ENCODE assay signal across 18 cellular contexts in genomic region chr2:109148991-109149645, GRCh38. TPM values are rescaled to one million over a fixed set of nuclear protein-coding genes. Genes with fewer than 3 reads are reported as not detected.
A peak's percentile ranks its signal among the peaks of the same experiment; 100 is the strongest.
DNase-seq lines count a peak whose midpoint lies in the region; ATAC-seq, FAIRE-seq and TF ChIP-seq lines count a peak whose summit lies in the region.
"Had no signal": no experiment of that assay in that cellular context is flagged by ENCODE, and none has a peak within 500 bp of the region (broad histone marks: within the 10 kb centered on the region; RNA-seq: fewer than 3 reads in every experiment).

No MANE protein-coding gene starts in this region.

- no peak overlapping the region for H2BK120ac ChIP-seq in trophoblast cell (ENCODE audit: insufficient read depth, low read length, poor library complexity)

- H3K36me3 ChIP-seq in GM12878 (ENCODE audit: control insufficient read depth in 2 of 2, insufficient read depth in 2 of 2, low read length in 1 of 2) (peaks cover 0 to 1% of the 10 kb centered on the region in 2 experiments; a peak in 1 of 4 replicates), trophoblast cell (ENCODE audit: control insufficient read depth in 1 of 2, insufficient read depth in 2 of 2, low read length in 2 of 2) (no peaks in the 10 kb centered on the region), body of pancreas (replicated peaks in 1 of 2; ENCODE audit: insufficient read depth in 1 of 2, low read depth in 2 of 2) (no peaks in the 10 kb centered on the region)

- no peak overlapping the region for H2BK5ac ChIP-seq in trophoblast cell (ENCODE audit: low read depth, low read length, poor library complexity)

- no peak overlapping the region for H2BK12ac ChIP-seq in trophoblast cell (ENCODE audit: low read length)

- no peak overlapping the region for H3K4ac ChIP-seq in trophoblast cell (ENCODE audit: low read depth, low read length)

- peak in 1 of 2 experiments; percentile 25; a peak in 1 of 4 replicates for TF ChIP-seq EP300 in GM12878 (IDR thresholded peaks at IDR 0.05; ENCODE audit: borderline replicate concordance in 1 of 2, control insufficient read depth in 1 of 2, low read depth in 2 of 2, low read length in 2 of 2)

- no peak overlapping the region for H2AK5ac ChIP-seq in trophoblast cell (ENCODE audit: low read length)

- no peaks in the 10 kb centered on the region for H4K20me1 ChIP-seq in GM12878 (ENCODE audit: control insufficient read depth, insufficient read depth)

- 0% methylated on average over 7 of the region's 8 CpGs for WGBS in GM12878 (ENCODE audit: insufficient coverage, insufficient replicate concordance, low lambda C conversion rate, missing lambda C conversion rate)
- no CpG with 5 or more reads among the region's 8 CpGs for WGBS in trophoblast cell (ENCODE audit: extremely low coverage, insufficient coverage, insufficient read length)
- 59 to 79% methylated on average over 7 to 8 of the region's 8 CpGs for WGBS in body of pancreas, 2 donors

- H3K23ac ChIP-seq in trophoblast cell (ENCODE audit: low read length): peak overlapping the region; percentile 76

- TF ChIP-seq POLR2A in GM12878 (IDR thresholded peaks at IDR 0.05; ENCODE audit: low read depth, low read length): no peak
- TF ChIP-seq POLR2A in body of pancreas (IDR thresholded peaks at IDR 0.05): no peak

- H3K9ac ChIP-seq in GM12878 (ENCODE audit: control insufficient read depth, insufficient read depth, low read length) (no peak overlapping the region), trophoblast cell (ENCODE audit: low read length) (no peak overlapping the region)

- CTCF ChIA-PET in GM12878 (lab: Yijun Ruan, JAX): interaction anchor here (0.8 to 2.5 kb wide), 5 partner anchors 17 to 361 kb away, joined by 3 to 15 read pairs (median 5); no protein-coding TSS in a partner anchor

- no peak overlapping the region for H4K8ac ChIP-seq in trophoblast cell (ENCODE audit: low read depth, low read length)

- H3K4me3 ChIP-seq in GM12865 (ENCODE audit: low read depth, low read length) (no peak overlapping the region), GM12878 (0 out of 2 replicates have a peak overlapping the region, but pooled peaks have one; percentile 28), trophoblast cell (ENCODE audit: low read depth, low read length) (no peak overlapping the region), body of pancreas (no peak overlapping the region)
- H3K4me3 ChIP-seq: SK-N-MC had no signal

- in situ Hi-C loops in GM12878 (cut with MboI): no loop called here

- no peaks in the 10 kb centered on the region for H3K79me1 ChIP-seq in trophoblast cell (ENCODE audit: low read length)

- H3K79me2 ChIP-seq in GM12878 (ENCODE audit: control insufficient read depth, insufficient read depth, low read length): peaks cover 4% of the 10 kb centered on the region
- no peaks in the 10 kb centered on the region for H3K79me2 ChIP-seq in trophoblast cell (ENCODE audit: control insufficient read depth, insufficient read depth, low read length, poor library complexity)

- peak; percentile 68 for DNase-seq in GM12865 (ENCODE audit: low read depth)
- DNase-seq in GM12878 (ENCODE audit: low read depth, low spot score): no peak
- DNase-seq in trophoblast cell: no peak
- DNase-seq in body of pancreas: no peak
- DNase-seq in D721Med (ENCODE audit: insufficient read length, low spot score): no peak
- DNase-seq: ACHN, COR-L47, GDM1, NCI-H1105, NCI-H2081, NCI-H446 treated with DMSO at 0.1 percent for 48 hours, NCI-H69, SHP77 had no signal

- H3K4me1 ChIP-seq in GM12878 (ENCODE audit: control insufficient read depth, insufficient read depth, low read length) (peaks cover 21% of the 10 kb centered on the region), trophoblast cell (ENCODE audit: control insufficient read depth in 1 of 2, insufficient read depth in 2 of 2, low read length in 2 of 2) (no peaks in the 10 kb centered on the region), body of pancreas (peaks cover 8% of the 10 kb centered on the region)

- H2AFZ ChIP-seq in GM12878 (ENCODE audit: control insufficient read depth, low read depth, low read length) (no peak overlapping the region), trophoblast cell (ENCODE audit: insufficient read depth, low read length, poor library complexity) (no peak overlapping the region)

- POLR2A ChIA-PET in GM12878 (lab: Charles Lee): no interaction called here

- no peak overlapping the region for H4K91ac ChIP-seq in trophoblast cell (ENCODE audit: low read depth, low read length)

- no peak for TF ChIP-seq RAD21 in GM12878 (IDR thresholded peaks at IDR 0.05; ENCODE audit: insufficient read depth, low read depth, low read length)

- FAIRE-seq in GM12878 (lab: Jason Lieb, UNC): peak; percentile 61
- no peak for FAIRE-seq in D721Med (lab: Jason Lieb, UNC)
- FAIRE-seq: H1 had no signal

- ATAC-seq in HG02610 (IDR thresholded peaks at IDR 0.05; ENCODE audit: unreplicated experiment): peak; percentile 55
- ATAC-seq in GM12878: peak; percentile 93
- no peak for ATAC-seq in body of pancreas
- ATAC-seq in HG03025 (IDR thresholded peaks at IDR 0.05; ENCODE audit: low FRiP score, unreplicated experiment): no peak

- no peak overlapping the region for H3K27ac ChIP-seq in GM12878 (ENCODE audit: control insufficient read depth, insufficient read depth)
- no peak overlapping the region for H3K27ac ChIP-seq in trophoblast cell (ENCODE audit: low read depth, low read length)
- H3K27ac ChIP-seq in body of pancreas: no peak overlapping the region
- H3K27ac ChIP-seq: SK-N-MC had no signal

- RAD21 ChIA-PET in GM12878 (lab: Charles Lee; ENCODE audit: unreplicated experiment): interaction anchor here (0.6 to 2.4 kb wide), 9 partner anchors 16 to 365 kb away, joined by 3 to 9 read pairs (median 3); partner anchors contain the start of gene SH3RF3

- H3K27me3 ChIP-seq in GM12878 (replicated peaks in 1 of 2; ENCODE audit: control insufficient read depth in 2 of 2, insufficient read depth in 2 of 2, low read length in 1 of 2) (peaks cover 0 to 3% of the 10 kb centered on the region in 2 experiments; a peak in 1 of 4 replicates), trophoblast cell (ENCODE audit: insufficient read depth, low read length) (no peaks in the 10 kb centered on the region), body of pancreas (no peaks in the 10 kb centered on the region)

- no peak overlapping the region for H3K18ac ChIP-seq in trophoblast cell (ENCODE audit: low read length)

- intact Hi-C loops in GM12878 (cut with micrococcal nuclease; ENCODE audit: unreplicated experiment): loop anchor here (10.0 kb wide), 1 partner anchor 456 kb away; no protein-coding TSS in a partner anchor
- intact Hi-C loops in body of pancreas (cut with DNase I): no loop called here

- H3K14ac ChIP-seq in trophoblast cell (ENCODE audit: low read length): no peak overlapping the region

- SMC1A ChIA-PET in GM12878 (lab: Charles Lee; ENCODE audit: uncharacterized antibody, unreplicated experiment): interaction anchor here (0.8 to 3.1 kb wide), 13 partner anchors 9 to 361 kb away, joined by 3 to 18 read pairs (median 4); no protein-coding TSS in a partner anchor

- TF ChIP-seq CTCF in GM12865 (IDR thresholded peaks at IDR 0.05; ENCODE audit: insufficient read depth, low read depth, low read length, missing control alignments) (no peak), GM12878 (IDR thresholded peaks at IDR 0.05 in 2 of 3, conservative IDR thresholded peaks at IDR 0.05 in 1 of 3; ENCODE audit: control insufficient read depth in 2 of 3, extremely low read depth in 1 of 3, insufficient read depth in 1 of 3, low read depth in 3 of 3, low read length in 3 of 3) (no peak), body of pancreas (IDR thresholded peaks at IDR 0.05) (no peak), D721Med (IDR thresholded peaks at IDR 0.05; ENCODE audit: insufficient read depth, missing control alignments) (no peak)

- no peak overlapping the region for H3K4me2 ChIP-seq in GM12878 (ENCODE audit: control insufficient read depth, insufficient read depth)
- H3K4me2 ChIP-seq in trophoblast cell (ENCODE audit: low read length): no peak overlapping the region

- BruUV-seq in GM12878 (replicated peaks; lab: Mats Ljungman, UMichigan): no TSS peak

- no peak overlapping the region for H4K12ac ChIP-seq in trophoblast cell (ENCODE audit: low read depth, low read length)

- H3K9me3 ChIP-seq in GM12878 (replicated peaks; ENCODE audit: control insufficient read depth, insufficient read depth, low read length) (no peaks in the 10 kb centered on the region), trophoblast cell (ENCODE audit: insufficient read depth, low read depth, low read length) (peaks cover 3% of the 10 kb centered on the region), body of pancreas (no peaks in the 10 kb centered on the region)

TF ChIP-seq in GM12878, 131 proteins besides CTCF, POLR2A, EP300 and RAD21 (continues in another document):
- TF ChIP-seq CEBPB (IDR thresholded peaks at IDR 0.05; ENCODE audit: borderline replicate concordance in 1 of 2, low read depth in 2 of 2, low read length in 2 of 2) (no peak), IRF3 (IDR thresholded peaks at IDR 0.05) (no peak)

RNA-seq across cellular contexts. Expression of gene SH3RF3, which starts 20.1 kb away (rescaled TPM):
- total RNA-seq in GM12878 (2013; cell fraction: nucleolus; rRNA removed): 3.7 and 4.4 TPM in 2 replicates
- total RNA-seq in GM12878 (2014; rRNA removed) (4.2 and 4.6 TPM in 2 replicates), GM12878 (2014; rRNA removed; fragmentation: Illumina TruSeq; extraction: Trizol) (2.0 and 2.3 TPM in 2 replicates), GM12878 (2021) (8.4 and 8.8 TPM in 2 replicates), body of pancreas (1 to 10 TPM; 1.3 to 5.6 TPM)
- 0.94 TPM for polyA plus RNA-seq in GM12878 (2011; ENCODE audit: low read depth)
- polyA plus RNA-seq in GM12878 (2011; rRNA removed) (0.07 and 0.08 TPM in 2 replicates), GM12878 (2014; fragmentation: Illumina TruSeq; extraction: Trizol) (3.0 and 3.7 TPM in 2 replicates), GM12878 (2014; fragmentation: Nextera tagmentation; extraction: Ambion mirVana) (under 1 TPM; 0.21 to 0.35 TPM), GM12878 (2014; rRNA removed) (5.1 and 6.0 TPM in 2 replicates), GM12878 (2016; fragmentation: Nextera tagmentation; extraction: Ambion mirVana) (1 to 10 TPM; 1.1 to 2.4 TPM)
- polyA plus RNA-seq in GM12878 (2011; cell fraction: cytosol; rRNA removed): 0.10 and 0.12 TPM in 2 replicates
- polyA plus RNA-seq in GM12878 (2011; cell fraction: nucleus; rRNA removed): 0.24 and 0.42 TPM in 2 replicates
- 1.6 TPM in 2 replicates for polyA plus RNA-seq in GM12878 (2012)
- 0.15 and 0.22 TPM in 2 replicates for polyA minus RNA-seq in GM12878 (2011; rRNA and poly(A)+ RNA removed)
- polyA minus RNA-seq in GM12878 (2011; cell fraction: cytosol; rRNA and poly(A)+ RNA removed): 0.21 and 0.27 TPM in 2 replicates
- polyA minus RNA-seq in GM12878 (2011; cell fraction: nucleus; rRNA and poly(A)+ RNA removed): 0.36 and 0.77 TPM in 2 replicates
- polyA plus RNA-seq in trophoblast cell (2013): 1.2 and 1.3 TPM in 2 replicates
- total RNA-seq: OCI-LY7 had no signal

Comparison
In these comparisons a context has a peak if more than half of its experiments do, and no peak if none do; other contexts are left out.
1. ATAC-seq: peak in HG02610 (single experiment) and GM12878 (single experiment); none in body of pancreas (single experiment) and HG03025 (single experiment).